ENCODE assay signal across 19 cellular contexts in genomic region chr3:31420311-31420710, GRCh38.
"Had no signal": no experiment of that assay in that cellular context is flagged by ENCODE, and none has a peak within 500 bp of the region (broad histone marks: within the 10 kb centered on the region; RNA-seq: fewer than 3 reads in every experiment).

No MANE protein-coding gene starts in this region.

- H3K27me3 Mint-ChIP-seq: naive thymus-derived CD8-positive, alpha-beta T cell; stimulated activated naive B cell treated with anti-CD40 and anti-IgM and Interleukin-4, amounts not matched to agents 10 μg/mL and 1 μg/mL and 100 μg/mL, for 72 hours; stimulated activated naive CD8-positive, alpha-beta T cell treated with anti-CD3 and anti-CD28 coated beads, Interleukin-15, amount 100 ng/mL, for 72 hours had no signal

- H3K9me3 ChIP-seq: esophagus squamous epithelium, mucosa of descending colon, sigmoid colon, testis, tibial nerve, upper lobe of right lung, vagina had no signal

- H3K36me3 ChIP-seq: esophagus squamous epithelium, gastroesophageal sphincter, sigmoid colon, tibial nerve, upper lobe of right lung, vagina had no signal

- H3K27me3 ChIP-seq: esophagus squamous epithelium, gastroesophageal sphincter, sigmoid colon, testis, tibial nerve, upper lobe of right lung, vagina had no signal

- H3K4me3 ChIP-seq: esophagus squamous epithelium, gastroesophageal sphincter, mucosa of descending colon, sigmoid colon, skin epidermis, testis, tibial nerve, upper lobe of right lung, vagina had no signal

- H3K27ac ChIP-seq: esophagus squamous epithelium, gastroesophageal sphincter, sigmoid colon, skin epidermis, testis, tibial nerve, upper lobe of right lung, vagina had no signal

- H3K27ac Mint-ChIP-seq: stimulated activated naive B cell treated with anti-CD40 and anti-IgM and Interleukin-4, amounts not matched to agents 10 μg/mL and 1 μg/mL and 100 μg/mL, for 72 hours had no signal

- DNase-seq: esophagus squamous epithelium; foreskin fibroblast; glutamatergic neuron; islet precursor cell; mammary epithelial cell; mucosa of descending colon; naive thymus-derived CD8-positive, alpha-beta T cell; sigmoid colon; stimulated activated CD4-positive, alpha-beta T cell treated with anti-CD3 and anti-CD28 coated beads, Interleukin-2, amount 100 ng/mL, for 24 hours; stimulated activated CD4-positive, alpha-beta T cell treated with anti-CD3 and anti-CD28 coated beads, Interleukin-4, amount 100 ng/mL, for 4 hours; stimulated activated naive B cell treated with anti-CD40 and anti-IgM and Interleukin-4, amounts not matched to agents 10 μg/mL and 1 μg/mL and 100 μg/mL, for 72 hours; stimulated activated naive CD8-positive, alpha-beta T cell treated with anti-CD3 and anti-CD28 coated beads, Interleukin-15, amount 100 ng/mL, for 72 hours; testis; upper lobe of right lung had no signal

- H3K36me3 Mint-ChIP-seq: naive thymus-derived CD8-positive, alpha-beta T cell; stimulated activated naive B cell treated with anti-CD40 and anti-IgM and Interleukin-4, amounts not matched to agents 10 μg/mL and 1 μg/mL and 100 μg/mL, for 72 hours had no signal

- H3K4me3 Mint-ChIP-seq: naive thymus-derived CD8-positive, alpha-beta T cell; stimulated activated naive B cell treated with anti-CD40 and anti-IgM and Interleukin-4, amounts not matched to agents 10 μg/mL and 1 μg/mL and 100 μg/mL, for 72 hours; stimulated activated naive CD8-positive, alpha-beta T cell treated with anti-CD3 and anti-CD28 coated beads, Interleukin-15, amount 100 ng/mL, for 72 hours had no signal

- ATAC-seq: gastroesophageal sphincter; left lobe of liver; mucosa of descending colon; naive thymus-derived CD8-positive, alpha-beta T cell; stimulated activated naive B cell treated with anti-CD40 and anti-IgM and Interleukin-4, amounts not matched to agents 10 μg/mL and 1 μg/mL and 100 μg/mL, for 72 hours; stimulated activated naive CD8-positive, alpha-beta T cell treated with anti-CD3 and anti-CD28 coated beads, Interleukin-15, amount 100 ng/mL, for 72 hours; upper lobe of right lung had no signal
